ENCODE assay signal across 15 cellular contexts in the genomic region with DNA sequence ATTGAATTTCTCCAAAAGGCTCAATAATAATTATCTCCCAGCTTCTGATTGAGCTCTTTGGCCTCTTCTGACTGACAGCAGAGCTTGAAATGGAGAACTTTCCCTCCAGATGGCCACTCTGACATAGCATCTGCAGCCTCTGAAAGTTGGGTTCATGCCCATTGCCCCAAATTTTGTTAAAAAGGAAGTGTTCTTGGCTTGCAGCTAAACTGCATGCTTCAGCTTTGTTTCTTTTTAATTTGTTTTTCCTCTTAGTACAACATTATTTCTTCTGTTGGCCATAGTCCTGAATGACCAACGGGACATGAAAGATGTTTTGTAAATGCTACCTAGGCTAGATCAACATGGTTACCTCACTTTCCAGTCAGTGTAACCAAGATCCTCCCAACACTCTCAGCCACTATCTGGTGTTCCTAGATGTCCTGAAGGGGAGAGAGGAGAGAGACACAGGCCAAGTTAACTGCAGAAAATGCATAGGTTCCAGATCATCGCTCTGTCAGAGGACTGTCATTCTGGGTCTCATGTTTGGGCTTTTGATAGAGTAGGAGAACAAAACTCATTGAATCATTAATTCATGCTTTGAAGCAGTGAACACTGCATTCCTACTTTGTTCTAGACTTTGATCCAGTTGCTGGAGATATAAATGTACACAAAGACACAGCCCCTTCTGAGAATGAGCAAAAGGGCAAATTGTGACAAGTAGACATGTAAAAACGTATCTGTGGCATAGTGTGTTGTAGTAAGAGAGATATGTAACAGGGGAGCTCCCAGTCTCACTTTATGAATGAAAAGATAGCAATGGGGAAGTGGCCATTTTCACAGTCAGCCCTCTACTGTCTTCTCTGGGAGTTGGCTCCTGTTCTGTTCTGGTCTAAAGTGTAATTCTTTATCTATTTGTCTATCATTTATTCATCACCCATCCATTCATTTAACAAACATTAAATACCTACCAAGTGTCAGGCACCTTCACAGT.
DNase-seq lines count a peak whose midpoint lies in the region; ATAC-seq and TF ChIP-seq lines count a peak whose summit lies in the region.
"Had no signal": no experiment of that assay in that cellular context is flagged by ENCODE, and none has a peak within 500 bp of the region (broad histone marks: within the 10 kb centered on the region; RNA-seq: fewer than 3 reads in every experiment).

No MANE protein-coding gene starts in this region.

- peak; percentile 56 for ATAC-seq in GM19395 (IDR thresholded peaks at IDR 0.05; ENCODE audit: unreplicated experiment)
- no peak for ATAC-seq in HG02678 (IDR thresholded peaks at IDR 0.05; ENCODE audit: unreplicated experiment)
- no peak for ATAC-seq in stimulated activated naive CD8-positive, alpha-beta T cell treated with anti-CD3 and anti-CD28 coated beads, Interleukin-15, Interleukin-2, amounts not matched to agents 100 U/mL and 50 U/mL, for 24 hours
- ATAC-seq: body of pancreas, T-helper 17 cell had no signal

- peak; percentile 51 for DNase-seq in Ammon's horn (ENCODE audit: low spot score)
- DNase-seq in NCI-H1694 treated with DMSO at 0.1 percent for 48 hours (lab: John Stamatoyannopoulos, UW): peak; percentile 12
- peak; percentile 30 to 47 for DNase-seq in erythroblast (lab: John Stamatoyannopoulos, UW)
- DNase-seq in AG08396 (ENCODE audit: low spot score): no peak
- no peak for DNase-seq in iPS-NIHi11 (ENCODE audit: low spot score)
- no peak for DNase-seq in stimulated activated naive CD8-positive, alpha-beta T cell treated with anti-CD3 and anti-CD28 coated beads, Interleukin-15, Interleukin-2, amounts not matched to agents 100 U/mL and 50 U/mL, for 24 hours
- DNase-seq: ACHN; activated CD4-positive, CD25-positive, alpha-beta regulatory T cell treated with anti-CD3 and anti-CD28 coated beads, Interleukin-2, amount 50 U/mL, for 72 hours; body of pancreas; NCI-H2081 treated with DMSO at 0.1 percent for 48 hours; NCI-H774; nephron progenitor cell; T-helper 17 cell had no signal

- no peak for TF ChIP-seq POLR2A in erythroblast (IDR thresholded peaks at IDR 0.05; ENCODE audit: low read length)

Comparison
In these comparisons a context has a peak if more than half of its experiments do, and no peak if none do; other contexts are left out.
1. DNase-seq: peak in Ammon's horn (single experiment), NCI-H1694 treated with DMSO at 0.1 percent for 48 hours (single experiment) and erythroblast (2 of 2); none in AG08396 (single experiment), iPS-NIHi11 (single experiment) and stimulated activated naive CD8-positive, alpha-beta T cell treated with anti-CD3 and anti-CD28 coated beads, Interleukin-15, Interleukin-2, amounts not matched to agents 100 U/mL and 50 U/mL, for 24 hours (single experiment).